17 cellular contexts compared by ENCODE assay signal in genomic region chr19:39053276-39054090, GRCh38. TPM values are rescaled to one million over a fixed set of nuclear protein-coding genes. Genes with fewer than 3 reads are reported as not detected.
DNase-seq lines count a peak whose midpoint lies in the region; ATAC-seq and TF ChIP-seq lines count a peak whose summit lies in the region.
"Had no signal": no experiment of that assay in that cellular context is flagged by ENCODE, and none has a peak within 500 bp of the region (broad histone marks: within the 10 kb centered on the region; RNA-seq: fewer than 3 reads in every experiment).

No MANE protein-coding gene starts in this region.

- no peak overlapping the region for H3K9ac ChIP-seq in HCT116 (ENCODE audit: low read length)

- H3K9me3 Mint-ChIP-seq in activated T-helper 17 cell treated with anti-CD3 and anti-CD28 coated beads, Interleukin-2, amount 50 U/mL, for 72 hours, result no peaks in the 10 kb centered on the region
- H3K9me3 Mint-ChIP-seq in progenitor cell of endocrine pancreas (ENCODE audit: low read depth), result peaks cover 3% of the 10 kb centered on the region

- H3K27ac ChIP-seq in HCT116 (ENCODE audit: low read depth, low read length), result no peak overlapping the region
- peak overlapping the region in 2 of 5 donors; percentile 16 to 29 for H3K27ac ChIP-seq in stomach
- H3K27ac ChIP-seq: HL-60 had no signal

- H2AFZ ChIP-seq in HCT116 (ENCODE audit: low read depth, low read length, poor library complexity, severe bottlenecking), result no peak overlapping the region

- TF ChIP-seq CTCF in HCT116 (IDR thresholded peaks at IDR 0.05 in 2 of 3, conservative IDR thresholded peaks at IDR 0.05 in 1 of 3; ENCODE audit: borderline replicate concordance in 1 of 3, insufficient read depth in 1 of 3, low read depth in 2 of 3, low read length in 2 of 3), result no peak
- TF ChIP-seq CTCF in stomach (IDR thresholded peaks at IDR 0.05), result no peak
- TF ChIP-seq CTCF in progenitor cell of endocrine pancreas (IDR thresholded peaks at IDR 0.05; ENCODE audit: unreplicated experiment), result no peak

- POLR2A ChIA-PET in HCT116 (lab: Charles Lee), result no interaction called here

- peaks cover 0 to 14% of the 10 kb centered on the region in 2 experiments; a peak in 1 of 4 replicates for H3K4me1 ChIP-seq in HCT116 (ENCODE audit: control insufficient read depth in 1 of 2, insufficient read depth in 2 of 2, low read length in 2 of 2)
- peaks cover 0 to 7% (median 3%) of the 10 kb centered on the region in 4 donors for H3K4me1 ChIP-seq in stomach

- no peak for DNase-seq in HCT116 (ENCODE audit: low read depth, low spot score)
- DNase-seq in anterior cingulate cortex (lab: John Stamatoyannopoulos, UW), result peak in 33 of 58 donors; percentile 5 to 75 (median 25)
- DNase-seq in left kidney (ENCODE audit: low read depth, low spot score), result peak; percentile 12
- DNase-seq in stomach, result peak; percentile 59
- DNase-seq in progenitor cell of endocrine pancreas (ENCODE audit: low spot score, unreplicated experiment), result no peak
- DNase-seq: activated CD4-positive, alpha-beta T cell treated with anti-CD3 and anti-CD28 coated beads, Interleukin-2, amount 50 U/mL, for 1 hour; activated naive CD4-positive, alpha-beta T cell treated with Interleukin-2 at 50 U/mL for 16 hours; KG1; mesenchymal stem cell; NCI-H1092 treated with DMSO at 0.1 percent for 48 hours had no signal

- no peaks in the 10 kb centered on the region for H3K36me3 Mint-ChIP-seq in activated T-helper 17 cell treated with anti-CD3 and anti-CD28 coated beads, Interleukin-2, amount 50 U/mL, for 72 hours (ENCODE audit: low read depth)
- peaks cover 1% of the 10 kb centered on the region for H3K36me3 Mint-ChIP-seq in progenitor cell of endocrine pancreas (ENCODE audit: insufficient read depth)
- H3K36me3 Mint-ChIP-seq: brain had no signal

- H3K27me3 ChIP-seq in HCT116 (ENCODE audit: insufficient read depth, low read length), result no peaks in the 10 kb centered on the region
- no peaks in the 10 kb centered on the region for H3K27me3 ChIP-seq in stomach

- ATAC-seq in HCT116, result no peak
- ATAC-seq in activated T-helper 17 cell treated with anti-CD3 and anti-CD28 coated beads, Interleukin-2, amount 50 U/mL, for 72 hours (replicated peaks), result no peak
- no peak for ATAC-seq in GM18870 (IDR thresholded peaks at IDR 0.05; ENCODE audit: unreplicated experiment)

- BruUV-seq in HCT116 (replicated peaks; lab: Mats Ljungman, UMichigan), result no TSS peak

- TF ChIP-seq RAD21 in HCT116 (IDR thresholded peaks at IDR 0.05; ENCODE audit: low read depth), result no peak

- no peak for TF ChIP-seq POLR2A in HCT116 (IDR thresholded peaks at IDR 0.05; ENCODE audit: borderline replicate concordance, extremely low read depth, insufficient read depth, insufficient read length)
- no peak for TF ChIP-seq POLR2A in stomach (IDR thresholded peaks at IDR 0.05)

- intact Hi-C loops in HCT116 (cut with micrococcal nuclease), result loop anchor here (5.0 kb wide), 1 partner anchor 59 kb away; no protein-coding TSS in a partner anchor
- intact Hi-C loops in stomach (cut with DNase I; ENCODE audit: low total_unique reads), result no loop called here

- no peaks in the 10 kb centered on the region for H4K20me1 ChIP-seq in HCT116 (ENCODE audit: insufficient read depth)

- WGBS in stomach, 5 donors, result 47 to 59% (median 52%) methylated on average over 17 to 18 of the region's 18 CpGs

- no peaks in the 10 kb centered on the region for H3K9me2 ChIP-seq in HCT116 (ENCODE audit: insufficient read depth)

- no peak overlapping the region for H3K27ac Mint-ChIP-seq in activated T-helper 17 cell treated with anti-CD3 and anti-CD28 coated beads, Interleukin-2, amount 50 U/mL, for 72 hours
- H3K27ac Mint-ChIP-seq in progenitor cell of endocrine pancreas, result no peak overlapping the region
- H3K27ac Mint-ChIP-seq: brain had no signal

- peak overlapping the region; percentile 17; the same call in 1 of the 2 replicates for H3K4me2 ChIP-seq in HCT116 (ENCODE audit: low read length)

- H3K9me3 ChIP-seq in HCT116 (ENCODE audit: control insufficient read depth in 1 of 2, insufficient read depth in 1 of 2, low read depth in 1 of 2, low read length in 2 of 2) (no peaks in the 10 kb centered on the region; a peak in 1 of 4 replicates), stomach (peaks cover 0 to 8% (median 3%) of the 10 kb centered on the region in 4 donors)

- no peaks in the 10 kb centered on the region for H3K4me1 Mint-ChIP-seq in activated T-helper 17 cell treated with anti-CD3 and anti-CD28 coated beads, Interleukin-2, amount 50 U/mL, for 72 hours
- H3K4me1 Mint-ChIP-seq in progenitor cell of endocrine pancreas (ENCODE audit: low read depth), result peaks cover 6% of the 10 kb centered on the region
- H3K4me1 Mint-ChIP-seq: brain, nephron had no signal

- RAD21 ChIA-PET in HCT116 (lab: Charles Lee; ENCODE audit: low non-redundant PET in 1 of 2, low total read pairs in 2 of 2, uncharacterized antibody in 2 of 2, unreplicated experiment in 2 of 2), result no interaction called here

- no peak overlapping the region for H3K4me3 Mint-ChIP-seq in activated T-helper 17 cell treated with anti-CD3 and anti-CD28 coated beads, Interleukin-2, amount 50 U/mL, for 72 hours
- H3K4me3 Mint-ChIP-seq in progenitor cell of endocrine pancreas (ENCODE audit: low read depth), result no peak overlapping the region
- H3K4me3 Mint-ChIP-seq: brain had no signal

- CTCF ChIA-PET in HCT116 (lab: Charles Lee), result interaction anchor here (1.8 kb wide), 1 partner anchor 16 kb away, joined by 5 read pairs; no protein-coding TSS in a partner anchor

- H3K36me3 ChIP-seq in HCT116 (ENCODE audit: control insufficient read depth in 1 of 2, insufficient read depth in 2 of 2, low read length in 2 of 2), result no peaks in the 10 kb centered on the region
- no peaks in the 10 kb centered on the region for H3K36me3 ChIP-seq in stomach

- no peak for TF ChIP-seq EP300 in stomach (IDR thresholded peaks at IDR 0.05)

- H3K27me3 Mint-ChIP-seq in activated T-helper 17 cell treated with anti-CD3 and anti-CD28 coated beads, Interleukin-2, amount 50 U/mL, for 72 hours, result peaks cover 3% of the 10 kb centered on the region
- H3K27me3 Mint-ChIP-seq in progenitor cell of endocrine pancreas, result peaks cover 7% of the 10 kb centered on the region

- H3K4me3 ChIP-seq in HCT116 (replicated peaks in 1 of 2; ENCODE audit: low read depth in 1 of 2, low read length in 2 of 2) (no peak overlapping the region), stomach (no peak overlapping the region)

- H3K79me2 ChIP-seq in HCT116 (ENCODE audit: insufficient read depth, low read length), result no peaks in the 10 kb centered on the region

TF ChIP-seq in HCT116, 20 proteins besides CTCF, POLR2A, EP300 and RAD21:
- TF ChIP-seq FOSL1 (IDR thresholded peaks at IDR 0.05; ENCODE audit: low read depth), result no peak
- no peak for TF ChIP-seq CBX3 (IDR thresholded peaks at IDR 0.05; ENCODE audit: low read depth)
- no peak for TF ChIP-seq EGR1 (IDR thresholded peaks at IDR 0.05; ENCODE audit: low read depth)
- no peak for TF ChIP-seq POLR2AphosphoS5 (IDR thresholded peaks at IDR 0.05; ENCODE audit: low read depth, low read length)
- TF ChIP-seq ELF1 (IDR thresholded peaks at IDR 0.05; ENCODE audit: borderline replicate concordance, low read depth), result no peak
- no peak for TF ChIP-seq EZH2phosphoT487 (IDR thresholded peaks at IDR 0.05; ENCODE audit: borderline replicate concordance)
- TF ChIP-seq CEBPB (IDR thresholded peaks at IDR 0.05; ENCODE audit: low read depth), result no peak
- no peak for TF ChIP-seq EZH2 (IDR thresholded peaks at IDR 0.05)
- TF ChIP-seq ZFX (IDR thresholded peaks at IDR 0.05), result no peak

RNA-seq across cellular contexts. Expression of gene FBXO27, which starts 21.1 kb away (rescaled TPM):
- total RNA-seq in HCT116 (2021; ENCODE audit: unreplicated experiment) (16.4 TPM), stomach (1 to 10 TPM in 3 of 5 donors, under 1 TPM in 1, not detected in 1; 0.89 to 5.5 (median 3.3) TPM), progenitor cell of endocrine pancreas (10.3 and 14.6 TPM in 2 replicates)
- 17.8 and 22.1 TPM in 2 replicates for polyA plus RNA-seq in HCT116 (2012)
- polyA plus RNA-seq in stomach, result 1 to 10 TPM; 2.3 to 7.1 (median 3.2) TPM
- total RNA-seq in activated T-helper 17 cell treated with anti-CD3 and anti-CD28 coated beads, Interleukin-2, amount 50 U/mL, for 72 hours, result under 1 TPM; 0.43 to 0.66 TPM
- total RNA-seq: RPMI7951 had no signal

RNA-seq across cellular contexts. Expression of gene ACP7, which starts 30.7 kb away (rescaled TPM):
- total RNA-seq in HCT116 (2021; ENCODE audit: unreplicated experiment) (4.7 TPM), stomach (not detected), progenitor cell of endocrine pancreas (not detected in 2 replicates)
- 5.5 and 6.0 TPM in 2 replicates for polyA plus RNA-seq in HCT116 (2012)
- polyA plus RNA-seq in stomach, result not detected
- not detected for total RNA-seq in activated T-helper 17 cell treated with anti-CD3 and anti-CD28 coated beads, Interleukin-2, amount 50 U/mL, for 72 hours
- total RNA-seq: glomerular endothelial cell, RPMI7951 had no signal

Comparison
In these comparisons a context has a peak if more than half of its experiments do, and no peak if none do; other contexts are left out.
1. DNase-seq: peak in anterior cingulate cortex (33 of 58), left kidney (single experiment) and stomach (single experiment); none in HCT116 (single experiment) and progenitor cell of endocrine pancreas (single experiment).